ENCODE assay signal across 16 cellular contexts in the genomic region with DNA sequence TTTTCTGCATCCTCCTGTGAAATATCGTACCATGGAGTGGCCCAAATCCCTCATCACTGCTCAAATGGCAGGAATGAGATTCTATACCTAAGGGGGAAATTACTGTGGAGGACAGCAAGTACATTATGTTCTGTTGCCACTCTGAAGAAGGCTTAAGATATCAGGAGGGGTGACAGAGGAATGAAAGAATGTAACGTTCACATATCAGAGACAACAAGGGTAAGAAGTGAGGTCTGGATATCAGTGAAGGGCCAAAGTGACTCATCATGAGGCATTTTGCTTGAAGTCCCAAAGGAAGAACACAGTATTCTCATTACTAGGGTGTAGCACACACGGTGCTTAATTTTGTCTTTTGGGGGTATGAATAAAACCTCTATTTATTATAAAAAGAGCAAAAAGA.
DNase-seq lines count a peak whose midpoint lies in the region; ATAC-seq and TF ChIP-seq lines count a peak whose summit lies in the region.
"Had no signal": no experiment of that assay in that cellular context is flagged by ENCODE, and none has a peak within 500 bp of the region (broad histone marks: within the 10 kb centered on the region; RNA-seq: fewer than 3 reads in every experiment).

No MANE protein-coding gene starts in this region.

- H3K36me3 ChIP-seq in mammary epithelial cell (ENCODE audit: insufficient read depth, low read length) (no peaks in the 10 kb centered on the region), smooth muscle cell (ENCODE audit: low read depth) (no peaks in the 10 kb centered on the region), mucosa of descending colon (ENCODE audit: low read depth) (no peaks in the 10 kb centered on the region)
- H3K36me3 ChIP-seq: BLaER1, prostate gland had no signal

- in situ Hi-C loops in mammary epithelial cell (cut with MboI; ENCODE audit: low sequenced_read_pairs in 2 of 2): no loop called here

- ATAC-seq in mucosa of descending colon: no peak
- ATAC-seq: body of pancreas had no signal

- H3K27me3 ChIP-seq in mammary epithelial cell (ENCODE audit: insufficient read depth, low read length) (no peaks in the 10 kb centered on the region), smooth muscle cell (ENCODE audit: low read depth) (no peaks in the 10 kb centered on the region)
- H3K27me3 ChIP-seq: BLaER1, body of pancreas had no signal

- DNase-seq in NCI-H460 (ENCODE audit: extremely low read depth, low read depth): peak; percentile 96
- DNase-seq in mammary epithelial cell: peak; percentile 22
- DNase-seq in iris pigment epithelial cell (ENCODE audit: low read depth): peak; percentile 96
- no peak for DNase-seq in smooth muscle cell (lab: John Stamatoyannopoulos, UW; ENCODE audit: unreplicated experiment)
- no peak for DNase-seq in NCI-H82 treated with DMSO at 0.1 percent for 48 hours (lab: John Stamatoyannopoulos, UW; ENCODE audit: unreplicated experiment)
- DNase-seq in mucosa of descending colon: no peak
- no peak for DNase-seq in GM19240 (ENCODE audit: insufficient read length, low spot score)
- DNase-seq: activated CD4-positive, alpha-beta T cell treated with anti-CD3 and anti-CD28 coated beads, Interleukin-2, amount 10 ng/mL, durations not matched to agents 7 days and 5 days; activated CD8-positive, alpha-beta memory T cell treated with anti-CD3 and anti-CD28 coated beads, Interleukin-2, amount 50 U/mL, for 48 hours; activated naive CD4-positive, alpha-beta T cell treated with Interleukin-2 at 50 U/mL for 16 hours; body of pancreas; DMS 273 treated with DMSO at 0.1 percent for 48 hours; stimulated activated CD4-positive, alpha-beta T cell treated with anti-CD3 and anti-CD28 coated beads, Interleukin-12 subunit alpha, Interleukin-12 subunit beta, amount 100 ng/mL, for 4 hours had no signal

- H3K27ac ChIP-seq in mammary epithelial cell (ENCODE audit: insufficient read depth, low read depth, low read length) (no peak overlapping the region), smooth muscle cell (ENCODE audit: low read depth) (peak overlapping the region; percentile 18)
- H3K27ac ChIP-seq: BLaER1, body of pancreas, epithelial cell of prostate, prostate gland had no signal

- no TSS peak for BruUV-seq in mammary epithelial cell (replicated peaks; lab: Mats Ljungman, UMichigan)

- no peak overlapping the region for H3K9ac ChIP-seq in mammary epithelial cell (ENCODE audit: insufficient read depth, low read length)
- no peak overlapping the region for H3K9ac ChIP-seq in smooth muscle cell (ENCODE audit: low read depth)
- H3K9ac ChIP-seq: BLaER1 had no signal

- H4K20me1 ChIP-seq in mammary epithelial cell (ENCODE audit: insufficient read depth, low read length): no peaks in the 10 kb centered on the region
- no peaks in the 10 kb centered on the region for H4K20me1 ChIP-seq in smooth muscle cell (ENCODE audit: low read depth)
- H4K20me1 ChIP-seq: BLaER1 had no signal

- intact Hi-C loops in mammary epithelial cell (cut with micrococcal nuclease) (no loop called here), mucosa of descending colon (cut with DNase I, micrococcal nuclease) (no loop called here)

- WGBS in mammary epithelial cell (ENCODE audit: low coverage, missing lambda C conversion rate): 53% methylated on average over 3 of the region's 3 CpGs
- WGBS in smooth muscle cell (ENCODE audit: low lambda C conversion rate): 15% methylated on average over 3 of the region's 3 CpGs

- H3K4me1 ChIP-seq in mammary epithelial cell (ENCODE audit: insufficient read depth, low read length) (no peaks in the 10 kb centered on the region), smooth muscle cell (ENCODE audit: low read depth) (no peaks in the 10 kb centered on the region), mucosa of descending colon (ENCODE audit: low read depth) (no peaks in the 10 kb centered on the region)
- H3K4me1 ChIP-seq: BLaER1, body of pancreas, prostate gland had no signal

- H3K4me2 ChIP-seq in mammary epithelial cell (ENCODE audit: insufficient read depth, low read depth, low read length) (no peak overlapping the region), smooth muscle cell (peak overlapping the region; percentile 57)
- H3K4me2 ChIP-seq: BLaER1 had no signal

- no peak overlapping the region for H3K4me3 ChIP-seq in mammary epithelial cell (replicated peaks in 1 of 3; ENCODE audit: insufficient read depth in 1 of 3, low read depth in 2 of 3, low read length in 3 of 3)
- H3K4me3 ChIP-seq in smooth muscle cell: no peak overlapping the region
- H3K4me3 ChIP-seq in mucosa of descending colon: no peak overlapping the region
- H3K4me3 ChIP-seq: BLaER1, body of pancreas, prostate gland had no signal

- H3K9me3 ChIP-seq in mammary epithelial cell (replicated peaks; ENCODE audit: insufficient read depth, low read length): no peaks in the 10 kb centered on the region
- no peaks in the 10 kb centered on the region for H3K9me3 ChIP-seq in smooth muscle cell (replicated peaks; ENCODE audit: low read depth)
- H3K9me3 ChIP-seq in mucosa of descending colon: no peaks in the 10 kb centered on the region
- H3K9me3 ChIP-seq: BLaER1, body of pancreas, prostate gland had no signal

- no peaks in the 10 kb centered on the region for H3K79me2 ChIP-seq in mammary epithelial cell (ENCODE audit: insufficient read depth, low read length)
- H3K79me2 ChIP-seq in smooth muscle cell (ENCODE audit: low read depth): no peaks in the 10 kb centered on the region

- H3F3A ChIP-seq in smooth muscle cell (ENCODE audit: low read depth): no peaks in the 10 kb centered on the region

- dilution Hi-C loops in mammary epithelial cell (cut with HindIII; ENCODE audit: low sequenced_read_pairs): no loop called here

- no peak for TF ChIP-seq CTCF in mammary epithelial cell (conservative IDR thresholded peaks at IDR 0.05 in 1 of 2, IDR thresholded peaks at IDR 0.05 in 1 of 2; ENCODE audit: extremely low read depth in 1 of 2, insufficient read depth in 1 of 2, low read depth in 1 of 2, low read length in 2 of 2)
- no peak for TF ChIP-seq CTCF in smooth muscle cell (IDR thresholded peaks at IDR 0.05; ENCODE audit: borderline replicate concordance, insufficient read depth, poor library complexity, severe bottlenecking)
- no peak for TF ChIP-seq CTCF in mucosa of descending colon (IDR thresholded peaks at IDR 0.05)

- H2AFZ ChIP-seq in mammary epithelial cell (ENCODE audit: low read depth, low read length) (no peak overlapping the region), smooth muscle cell (ENCODE audit: low read depth) (no peak overlapping the region)

- CTCF ChIA-PET in mammary epithelial cell (lab: Charles Lee; ENCODE audit: low non-redundant PET): no interaction called here

Comparison
In these comparisons a context has a peak if more than half of its experiments do, and no peak if none do; other contexts are left out.
1. DNase-seq: peak in NCI-H460 (single experiment), mammary epithelial cell (single experiment) and iris pigment epithelial cell (single experiment); none in smooth muscle cell (single experiment), NCI-H82 treated with DMSO at 0.1 percent for 48 hours (single experiment), mucosa of descending colon (0 of 3) and GM19240 (single experiment).